In genomic region chr3:71583569-71584215, GRCh38 we compare ENCODE assay signal across 8 cellular contexts. TPM values are rescaled to one million over a fixed set of nuclear protein-coding genes. Genes with fewer than 3 reads are reported as not detected.
DNase-seq lines count a peak whose midpoint lies in the region; ATAC-seq and TF ChIP-seq lines count a peak whose summit lies in the region.

Gene FOXP1, minus strand, starts transcription at chr3:71583728. Its CDS starts 385,347 bp downstream, at chr3:71198381.

- H3K9me2 ChIP-seq in hepatocyte (replicated peaks; ENCODE audit: insufficient read depth): no peaks in the 10 kb centered on the region

- peak; percentile 44 for ATAC-seq in GM19397 (IDR thresholded peaks at IDR 0.05; ENCODE audit: unreplicated experiment)
- ATAC-seq in aorta (ENCODE audit: low FRiP score): peak; percentile 73

- H3K4me2 ChIP-seq in hepatocyte: peak within 1 kb of the TSS; percentile 93

- H3K4me1 ChIP-seq in hepatocyte (ENCODE audit: insufficient read depth): peaks cover 9% of the 10 kb centered on the region
- H3K4me1 ChIP-seq in aorta (ENCODE audit: control insufficient read depth in 1 of 2, insufficient read depth in 2 of 2, low read length in 2 of 2): no peaks in the 10 kb centered on the region

- H4K20me1 ChIP-seq in hepatocyte (ENCODE audit: insufficient read depth, poor library complexity, severe bottlenecking): no peaks in the 10 kb centered on the region

- H3K27ac ChIP-seq in AG04450 (ENCODE audit: low read depth, low read length): peak within 1 kb of the TSS; percentile 84
- peak within 1 kb of the TSS; percentile 97 for H3K27ac ChIP-seq in hepatocyte
- peak within 1 kb of the TSS; percentile 97 to 99 for H3K27ac ChIP-seq in aorta (ENCODE audit: low read depth in 1 of 2, low read length in 2 of 2)

- H3K79me2 ChIP-seq in hepatocyte: peaks cover 47% of the 10 kb centered on the region

- H3K4me3 ChIP-seq in AG04450 (ENCODE audit: low read depth, low read length) (peak within 1 kb of the TSS; percentile 87), hepatocyte (peak within 1 kb of the TSS; percentile 86), aorta (ENCODE audit: low read length in 2 of 2) (peak within 1 kb of the TSS; percentile 67 to 82)

- POLR2A ChIA-PET in AG04450 (lab: Yijun Ruan, JAX): interaction anchor here (0.6 to 1.5 kb wide), 4 partner anchors 41 to 465 kb away, joined by 3 to 11 read pairs (median 6); no protein-coding TSS in a partner anchor

- H3K36me3 ChIP-seq in hepatocyte (replicated peaks; ENCODE audit: insufficient read depth, low read depth) (no peaks in the 10 kb centered on the region), aorta (ENCODE audit: control insufficient read depth in 1 of 2, insufficient read depth in 2 of 2, low read length in 1 of 2) (no peaks in the 10 kb centered on the region)

- no peaks in the 10 kb centered on the region for H3K27me3 ChIP-seq in AG04450 (ENCODE audit: control insufficient read depth, insufficient read depth, low read length)
- no peaks in the 10 kb centered on the region for H3K27me3 ChIP-seq in hepatocyte
- no peaks in the 10 kb centered on the region for H3K27me3 ChIP-seq in aorta (ENCODE audit: control insufficient read depth in 1 of 2, insufficient read depth in 2 of 2, low read length in 1 of 2)

- intact Hi-C loops in aorta (cut with DNase I): loop anchor here (1.0 to 10.0 kb wide), 21 partner anchors 46 to 1049 kb away; no protein-coding TSS in a partner anchor

- CTCF ChIA-PET in AG04450 (lab: Charles Lee): interaction anchor here (1.3 kb wide), 1 partner anchor 97 kb away, joined by 6 read pairs; no protein-coding TSS in a partner anchor

- H2AFZ ChIP-seq in hepatocyte: peak within 1 kb of the TSS; percentile 89

- H3K9me3 ChIP-seq in AG04450 (ENCODE audit: control insufficient read depth, insufficient read depth, low read length) (no peaks in the 10 kb centered on the region), hepatocyte (ENCODE audit: low read depth) (no peaks in the 10 kb centered on the region), aorta (ENCODE audit: control insufficient read depth, low read length) (no peaks in the 10 kb centered on the region)

- no peak for DNase-seq in AG04450 (ENCODE audit: low read depth, low spot score)
- DNase-seq in NCI-H1105 treated with DMSO at 0.1 percent for 48 hours (lab: John Stamatoyannopoulos, UW): peak; percentile 66
- peak; percentile 53 for DNase-seq in T-helper 9 cell
- DNase-seq in astrocyte of the hippocampus (ENCODE audit: low read depth, low spot score): peak; percentile 84
- peak; percentile 88 for DNase-seq in hepatocyte (ENCODE audit: low spot score)
- DNase-seq in pulmonary artery endothelial cell (ENCODE audit: low read depth, low spot score): peak; percentile 68
- peak; percentile 85 to 90 for DNase-seq in aorta

- TF ChIP-seq CTCF in AG04450 (IDR thresholded peaks at IDR 0.05; ENCODE audit: low read depth, low read length): no peak
- no peak for TF ChIP-seq CTCF in hepatocyte (IDR thresholded peaks at IDR 0.05; ENCODE audit: poor library complexity)

- 1% methylated on average over 45 of the region's 70 CpGs for WGBS in hepatocyte (ENCODE audit: low lambda C conversion rate, missing lambda C conversion rate)
- WGBS in aorta, 2 donors: 0% methylated on average over 48 to 70 of the region's 70 CpGs

RNA-seq across cellular contexts. Expression of gene FOXP1, which starts in this region (rescaled TPM):
- polyA plus RNA-seq in AG04450 (2011; rRNA removed): 53.3 and 56.6 TPM in 2 replicates
- polyA minus RNA-seq in AG04450 (2011; rRNA and poly(A)+ RNA removed): 294 TPM in 2 replicates
- total RNA-seq in hepatocyte: 94.2 and 99.8 TPM in 2 replicates
- 76.8 and 91.5 TPM in 2 replicates for polyA plus RNA-seq in hepatocyte
- total RNA-seq in pulmonary artery endothelial cell: 48.2 and 65.7 TPM in 2 replicates
- total RNA-seq in aorta: 100 to 1,000 TPM; 187 to 263 TPM
- polyA plus RNA-seq in aorta: 10 to 100 TPM; 15.2 to 33.1 TPM
